In genomic region chr4:150475763-150476162, GRCh38 we compare ENCODE assay signal across 33 cellular contexts.
"Had no signal": no experiment of that assay in that cellular context is flagged by ENCODE, and none has a peak within 500 bp of the region (broad histone marks: within the 10 kb centered on the region; RNA-seq: fewer than 3 reads in every experiment).

No MANE protein-coding gene starts in this region.

- H3K9me3 Mint-ChIP-seq: activated naive CD4-positive, alpha-beta T cell treated with anti-CD3 and anti-CD28 coated beads for 36 hours; activated naive CD4-positive, alpha-beta T cell treated with anti-CD3 and anti-CD28 coated beads, Interleukin-2, amount 50 U/mL, for 24 hours; activated naive CD8-positive, alpha-beta T cell treated with anti-CD3 and anti-CD28 coated beads for 36 hours had no signal

- H3K4me3 Mint-ChIP-seq: activated B cell treated with CpG ODN at 0.5 μM for 24 hours; activated CD4-positive, alpha-beta memory T cell treated with anti-CD3 and anti-CD28 coated beads, Interleukin-2, amount 10 ng/mL, durations not matched to agents 7 days and 5 days; activated CD4-positive, alpha-beta T cell treated with anti-CD3 and anti-CD28 coated beads, Interleukin-2, amount 10 ng/mL, durations not matched to agents 24 days and 14 days; activated naive CD4-positive, alpha-beta T cell treated with anti-CD3 and anti-CD28 coated beads for 36 hours; activated naive CD4-positive, alpha-beta T cell treated with anti-CD3 and anti-CD28 coated beads, Interleukin-2, amount 50 U/mL, for 24 hours; activated naive CD8-positive, alpha-beta T cell treated with anti-CD3 and anti-CD28 coated beads for 36 hours; activated naive CD8-positive, alpha-beta T cell treated with anti-CD3 and anti-CD28 coated beads, Interleukin-2, amount 50 U/mL, for 24 hours; effector memory CD8-positive, alpha-beta T cell; T-helper 17 cell; T-helper 2 cell treated with Interferon-gamma antibody and Interleukin-4, amounts not matched to agents 5 μg/mL and 100 μg/mL, for 36 hours had no signal

- DNase-seq: activated B cell treated with CpG ODN at 0.5 μM for 24 hours; activated CD4-positive, alpha-beta memory T cell treated with anti-CD3 and anti-CD28 coated beads, Interleukin-2, amount 10 ng/mL, durations not matched to agents 7 days and 5 days; activated CD4-positive, alpha-beta T cell treated with anti-CD3 and anti-CD28 coated beads, Interleukin-2, amount 10 ng/mL, durations not matched to agents 24 days and 14 days; activated CD8-positive, alpha-beta memory T cell treated with anti-CD3 and anti-CD28 coated beads, Interleukin-2, amount 50 U/mL, for 48 hours; activated effector memory CD4-positive, alpha-beta T cell treated with anti-CD3 and anti-CD28 coated beads, Interleukin-2, amount 50 U/mL, for 16 hours; activated naive CD4-positive, alpha-beta T cell treated with anti-CD3 and anti-CD28 coated beads for 36 hours; activated naive CD8-positive, alpha-beta T cell treated with anti-CD3 and anti-CD28 coated beads for 36 hours; activated naive CD8-positive, alpha-beta T cell treated with anti-CD3 and anti-CD28 coated beads, Interleukin-2, amount 50 U/mL, for 24 hours; activated T-cell treated with anti-CD3 and anti-CD28 coated beads for 4 hours; adrenal gland; amygdala; aorta; body of pancreas; caudate nucleus; cortex of kidney; dermis blood vessel endothelial cell; effector CD4-positive, alpha-beta T cell; effector memory CD8-positive, alpha-beta T cell; erythroblast; foreskin keratinocyte; gastrocnemius medialis; glutamatergic neuron; heart left ventricle; T-helper 1 cell; T-helper 17 cell; T1000; WERI-Rb-1 had no signal

- H3K27me3 ChIP-seq: adrenal gland, body of pancreas, esophagus muscularis mucosa, foreskin keratinocyte, gastrocnemius medialis, heart left ventricle had no signal

- H3K27ac ChIP-seq: adrenal gland, body of pancreas, esophagus muscularis mucosa, foreskin keratinocyte, gastrocnemius medialis, heart left ventricle, WERI-Rb-1 had no signal

- H3K4me1 Mint-ChIP-seq: activated B cell treated with CpG ODN at 0.5 μM for 24 hours; activated CD4-positive, alpha-beta T cell treated with anti-CD3 and anti-CD28 coated beads, Interleukin-2, amount 10 ng/mL, durations not matched to agents 24 days and 14 days; activated naive CD4-positive, alpha-beta T cell treated with anti-CD3 and anti-CD28 coated beads, Interleukin-2, amount 50 U/mL, for 24 hours; activated naive CD8-positive, alpha-beta T cell treated with anti-CD3 and anti-CD28 coated beads for 36 hours; activated naive CD8-positive, alpha-beta T cell treated with anti-CD3 and anti-CD28 coated beads, Interleukin-2, amount 50 U/mL, for 24 hours had no signal

- H3K27ac Mint-ChIP-seq: activated B cell treated with CpG ODN at 0.5 μM for 24 hours; activated CD4-positive, alpha-beta memory T cell treated with anti-CD3 and anti-CD28 coated beads, Interleukin-2, amount 10 ng/mL, durations not matched to agents 7 days and 5 days; activated CD4-positive, alpha-beta T cell treated with anti-CD3 and anti-CD28 coated beads, Interleukin-2, amount 10 ng/mL, durations not matched to agents 24 days and 14 days; activated naive CD4-positive, alpha-beta T cell treated with anti-CD3 and anti-CD28 coated beads for 36 hours; activated naive CD4-positive, alpha-beta T cell treated with anti-CD3 and anti-CD28 coated beads, Interleukin-2, amount 50 U/mL, for 24 hours; activated naive CD8-positive, alpha-beta T cell treated with anti-CD3 and anti-CD28 coated beads for 36 hours; activated naive CD8-positive, alpha-beta T cell treated with anti-CD3 and anti-CD28 coated beads, Interleukin-2, amount 50 U/mL, for 24 hours; activated T-helper 2 cell treated with anti-CD3 and anti-CD28 coated beads, Interferon-gamma antibody, Interleukin-2, Interleukin-4, amounts not matched to agents 10 μg/mL and 5 μg/mL and 100 μg/mL, durations not matched to agents 14 hours and 24 hours and 36 hours; effector memory CD8-positive, alpha-beta T cell; T-helper 17 cell; T-helper 2 cell treated with Interferon-gamma antibody and Interleukin-4, amounts not matched to agents 5 μg/mL and 100 μg/mL, for 36 hours had no signal

- H3K36me3 ChIP-seq: adrenal gland, esophagus muscularis mucosa, gastrocnemius medialis, WERI-Rb-1 had no signal

- FAIRE-seq: colon had no signal

- H3K9me3 ChIP-seq: adrenal gland, body of pancreas, esophagus muscularis mucosa, gastrocnemius medialis, heart left ventricle had no signal

- H3K4me1 ChIP-seq: adrenal gland, body of pancreas, esophagus muscularis mucosa, gastrocnemius medialis had no signal

- ATAC-seq: activated CD4-positive, CD25-positive, alpha-beta regulatory T cell treated with anti-CD3 and anti-CD28 coated beads, Interleukin-2, amount 50 U/mL, for 24 hours; activated naive CD8-positive, alpha-beta T cell treated with anti-CD3 and anti-CD28 coated beads, Interleukin-2, amount 50 U/mL, for 24 hours; body of pancreas; effector memory CD8-positive, alpha-beta T cell; foreskin keratinocyte; gastrocnemius medialis; heart left ventricle; T-helper 17 cell had no signal

- H3K27me3 Mint-ChIP-seq: activated B cell treated with CpG ODN at 0.5 μM for 24 hours; activated CD4-positive, alpha-beta memory T cell treated with anti-CD3 and anti-CD28 coated beads, Interleukin-2, amount 10 ng/mL, durations not matched to agents 7 days and 5 days; activated CD4-positive, alpha-beta T cell treated with anti-CD3 and anti-CD28 coated beads, Interleukin-2, amount 10 ng/mL, durations not matched to agents 24 days and 14 days; activated naive CD4-positive, alpha-beta T cell treated with anti-CD3 and anti-CD28 coated beads, Interleukin-2, amount 50 U/mL, for 24 hours; activated naive CD8-positive, alpha-beta T cell treated with anti-CD3 and anti-CD28 coated beads for 36 hours; activated naive CD8-positive, alpha-beta T cell treated with anti-CD3 and anti-CD28 coated beads, Interleukin-2, amount 50 U/mL, for 24 hours; effector memory CD8-positive, alpha-beta T cell; T-helper 17 cell had no signal

- H3K4me3 ChIP-seq: adrenal gland, body of pancreas, esophagus muscularis mucosa, gastrocnemius medialis, heart left ventricle had no signal
